Comparison of ENCODE assay signal across 7 cellular contexts in the genomic region with DNA sequence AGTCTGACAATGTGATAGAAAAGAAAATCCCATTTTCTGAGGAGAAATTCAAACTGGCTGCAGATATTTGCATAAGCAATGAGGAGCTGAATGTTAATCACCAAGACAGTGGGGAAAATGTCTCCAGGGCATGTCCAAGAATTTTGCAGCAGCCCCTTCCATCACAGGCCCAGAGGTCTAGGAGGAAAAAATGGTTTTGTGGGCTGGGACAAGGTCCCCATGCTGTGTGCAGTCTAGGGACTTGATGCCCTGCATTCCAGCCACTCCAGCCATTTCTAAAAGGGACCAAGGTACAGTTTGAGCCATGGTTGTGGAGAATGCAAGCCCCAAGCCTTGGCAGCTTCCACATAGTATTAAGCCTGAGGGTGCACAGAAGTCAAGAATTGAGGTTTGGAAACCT. TPM values are rescaled to one million over a fixed set of nuclear protein-coding genes. Genes with fewer than 3 reads are reported as not detected.
"Had no signal": no experiment of that assay in that cellular context is flagged by ENCODE, and none has a peak within 500 bp of the region (broad histone marks: within the 10 kb centered on the region; RNA-seq: fewer than 3 reads in every experiment).

No MANE protein-coding gene starts in this region.

RNA-seq across cellular contexts. Expression of a gene that starts 30.8 kb away (rescaled TPM):
- total RNA-seq: GM23248, GM23338, H1, H4, H7, H9, HFFc6 had no signal
- polyA plus RNA-seq: GM23248, GM23338, H1 had no signal

RNA-seq across cellular contexts. Expression of a gene that starts 42.8 kb away (rescaled TPM):
- total RNA-seq: GM23248, HFFc6 had no signal
- polyA plus RNA-seq: GM23248 had no signal
